Comparison of ENCODE assay signal across 10 cellular contexts in the genomic region with DNA sequence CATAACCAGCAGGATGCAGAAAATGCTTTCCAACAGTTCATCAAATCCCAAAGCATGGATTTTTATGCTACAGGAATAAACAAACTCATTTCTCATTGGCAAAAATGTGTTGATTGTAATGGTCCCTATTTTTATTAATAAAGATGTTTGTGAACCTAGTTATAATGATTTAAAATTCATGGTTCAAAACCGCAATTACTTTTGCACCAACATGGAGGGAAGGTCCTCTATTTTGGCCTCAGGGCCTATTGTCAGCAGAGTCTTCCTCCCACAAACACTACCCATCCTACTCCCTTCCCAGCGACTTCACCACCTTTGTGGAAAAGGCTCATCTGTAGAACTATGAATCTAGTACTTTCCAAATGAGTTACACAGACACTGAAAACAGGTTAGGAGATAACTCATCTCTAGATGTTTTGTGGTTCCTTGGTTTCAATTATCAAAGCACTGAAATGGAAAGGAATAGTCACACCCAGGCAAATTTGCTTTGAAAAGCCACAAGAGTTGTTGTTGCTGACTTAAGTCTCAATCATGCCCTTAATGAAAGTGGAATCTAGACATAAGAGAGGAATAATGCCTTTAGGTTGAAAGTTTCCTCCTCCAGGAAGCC. TPM values are rescaled to one million over a fixed set of nuclear protein-coding genes. Genes with fewer than 3 reads are reported as not detected.
A peak's percentile ranks its signal among the peaks of the same experiment; 100 is the strongest.
DNase-seq lines count a peak whose midpoint lies in the region; ATAC-seq and TF ChIP-seq lines count a peak whose summit lies in the region.
"Had no signal": no experiment of that assay in that cellular context is flagged by ENCODE, and none has a peak within 500 bp of the region (broad histone marks: within the 10 kb centered on the region; RNA-seq: fewer than 3 reads in every experiment).

No MANE protein-coding gene starts in this region.

- no TSS peak for BruUV-seq in A673 (replicated peaks; lab: Mats Ljungman, UMichigan)

- intact Hi-C loops in right cardiac atrium (cut with DNase I) (no loop called here), A673 (cut with micrococcal nuclease; ENCODE audit: unreplicated experiment) (no loop called here)

- TF ChIP-seq CTCF in A673 (conservative IDR thresholded peaks at IDR 0.05; ENCODE audit: low read depth, low read length) = no peak

- 84% methylated on average over 2 of the region's 2 CpGs for WGBS in right cardiac atrium

- CTCF ChIA-PET in A673 (lab: Charles Lee) = no interaction called here

- H3K27me3 ChIP-seq in right cardiac atrium (ENCODE audit: control insufficient read depth, insufficient read depth) (no peaks in the 10 kb centered on the region), A673 (replicated peaks; ENCODE audit: insufficient read depth, low read depth, low read length, poor library complexity) (peaks cover 15% of the 10 kb centered on the region)

- ATAC-seq in HG02852 (IDR thresholded peaks at IDR 0.05; ENCODE audit: unreplicated experiment) (peak; percentile 78), right cardiac atrium (no peak)
- ATAC-seq: HCT116, lower lobe of right lung had no signal

- peak; percentile 11 to 55 (median 43) for DNase-seq in stimulated activated CD4-positive, alpha-beta T cell treated with anti-CD3 and anti-CD28 coated beads, Interleukin-12 subunit alpha, Interleukin-12 subunit beta, amount 100 ng/mL, for 48 hours (ENCODE audit: low read depth in 2 of 3, low spot score in 1 of 3)
- no peak for DNase-seq in stimulated activated CD4-positive, alpha-beta T cell treated with anti-CD3 and anti-CD28 coated beads, Interleukin-4, amount 100 ng/mL, for 1 hour
- DNase-seq in activated CD4-positive, alpha-beta T cell treated with anti-CD3 and anti-CD28 coated beads, Interleukin-2, amount 50 U/mL, for 48 hours = peak; percentile 25 to 55
- DNase-seq in NCI-H187 (lab: John Stamatoyannopoulos, UW) = no peak
- DNase-seq in NCI-H1694 (lab: John Stamatoyannopoulos, UW) = no peak
- no peak for DNase-seq in right cardiac atrium
- DNase-seq in A673 (ENCODE audit: low spot score) = no peak
- DNase-seq: lower lobe of right lung had no signal

- H3K4me1 ChIP-seq in right cardiac atrium (ENCODE audit: control insufficient read depth, insufficient read depth, low read length) (no peaks in the 10 kb centered on the region), A673 (ENCODE audit: insufficient read depth, low read length, poor library complexity, severe bottlenecking) (peaks cover 10% of the 10 kb centered on the region)
- H3K4me1 ChIP-seq: lower lobe of right lung had no signal

- H3K27ac ChIP-seq in right cardiac atrium (ENCODE audit: low read length) (no peak overlapping the region), A673 (ENCODE audit: low read depth, low read length, poor library complexity, severe bottlenecking) (no peak overlapping the region)
- H3K27ac ChIP-seq: lower lobe of right lung had no signal

- H3K4me3 ChIP-seq in right cardiac atrium (ENCODE audit: low read length) (no peak overlapping the region), A673 (ENCODE audit: low read depth, low read length, poor library complexity, severe bottlenecking) (no peak overlapping the region)
- H3K4me3 ChIP-seq: lower lobe of right lung had no signal

- POLR2A ChIA-PET in A673 (lab: Charles Lee; ENCODE audit: low non-redundant PET) = no interaction called here

- H3K36me3 ChIP-seq in A673 (ENCODE audit: insufficient read depth, low read length, poor library complexity, severe bottlenecking) = no peaks in the 10 kb centered on the region
- H3K36me3 ChIP-seq: lower lobe of right lung had no signal

- H3K9me3 ChIP-seq in right cardiac atrium (ENCODE audit: control insufficient read depth, low read length) (no peaks in the 10 kb centered on the region), A673 (ENCODE audit: low read depth, low read length, poor library complexity, severe bottlenecking) (no peaks in the 10 kb centered on the region)
- H3K9me3 ChIP-seq: lower lobe of right lung had no signal

RNA-seq across cellular contexts. Expression of gene FRMD4A, which starts 59.4 kb away (rescaled TPM):
- total RNA-seq in right cardiac atrium (10 to 100 TPM; 16.8 to 30.3 (median 27.0) TPM), A673 (2021) (26.3 and 29.6 TPM in 2 replicates)
- 14.8 TPM for polyA plus RNA-seq in right cardiac atrium

Comparison
In these comparisons a context has a peak if more than half of its experiments do, and no peak if none do; other contexts are left out.
1. DNase-seq: peak in stimulated activated CD4-positive, alpha-beta T cell treated with anti-CD3 and anti-CD28 coated beads, Interleukin-12 subunit alpha, Interleukin-12 subunit beta, amount 100 ng/mL, for 48 hours (3 of 3) and activated CD4-positive, alpha-beta T cell treated with anti-CD3 and anti-CD28 coated beads, Interleukin-2, amount 50 U/mL, for 48 hours (2 of 2); none in stimulated activated CD4-positive, alpha-beta T cell treated with anti-CD3 and anti-CD28 coated beads, Interleukin-4, amount 100 ng/mL, for 1 hour (single experiment), NCI-H187 (0 of 2), NCI-H1694 (single experiment), right cardiac atrium (0 of 3) and A673 (single experiment).